ENCODE assay signal across 23 cellular contexts in genomic region chr3:151091685-151092352, GRCh38. TPM values are rescaled to one million over a fixed set of nuclear protein-coding genes. Genes with fewer than 3 reads are reported as not detected.
DNase-seq lines count a peak whose midpoint lies in the region; ATAC-seq, FAIRE-seq and TF ChIP-seq lines count a peak whose summit lies in the region.
"Had no signal": no experiment of that assay in that cellular context is flagged by ENCODE, and none has a peak within 500 bp of the region (broad histone marks: within the 10 kb centered on the region; RNA-seq: fewer than 3 reads in every experiment).

No MANE protein-coding gene starts in this region.

- ATAC-seq in GM19397 (IDR thresholded peaks at IDR 0.05; ENCODE audit: unreplicated experiment): no peak
- ATAC-seq: activated T-cell treated with anti-CD3 and anti-CD28 coated beads, Interleukin-2, amount 50 U/mL, for 72 hours; stimulated activated memory B cell treated with anti-CD40 and anti-IgM and Interleukin-4, amounts not matched to agents 10 μg/mL and 1 μg/mL and 100 μg/mL, for 72 hours had no signal

- H3K27me3 Mint-ChIP-seq in neural crest cell (ENCODE audit: low read depth): peaks cover 2% of the 10 kb centered on the region

- peaks cover 0 to 18% of the 10 kb centered on the region in 2 experiments for H4K20me1 ChIP-seq in H1 (replicated peaks in 1 of 2; ENCODE audit: control insufficient read depth in 1 of 2, insufficient read depth in 2 of 2, low read length in 2 of 2)

- H4K5ac ChIP-seq in H1 (ENCODE audit: insufficient read length, low read depth, low read length): no peak overlapping the region

- POLR2A ChIA-PET in H1 (lab: Charles Lee; ENCODE audit: partially characterized antibody): interaction anchor here (1.0 to 2.0 kb wide), 3 partner anchors 9 to 10 kb away, joined by 4 read pairs; no protein-coding TSS in a partner anchor

- H3K79me2 ChIP-seq in H1 (ENCODE audit: control insufficient read depth in 1 of 2, insufficient read depth in 2 of 2, low read length in 2 of 2): peaks cover under 1 to 94% of the 10 kb centered on the region in 2 experiments; a peak in 2 of 4 replicates

- no peak overlapping the region for H2BK12ac ChIP-seq in H1 (ENCODE audit: low read depth, low read length)

- H2BK20ac ChIP-seq in H1 (ENCODE audit: low read length): no peak overlapping the region

- peaks cover 10% of the 10 kb centered on the region for H3K4me1 Mint-ChIP-seq in neural crest cell

- no peak for TF ChIP-seq CTCF in GM12865 (IDR thresholded peaks at IDR 0.05; ENCODE audit: insufficient read depth, low read depth, low read length, missing control alignments)
- TF ChIP-seq CTCF in NB4 (IDR thresholded peaks at IDR 0.05; ENCODE audit: low read depth, low read length): no peak
- TF ChIP-seq CTCF in H1 (IDR thresholded peaks at IDR 0.05; ENCODE audit: control extremely low read depth in 1 of 3, insufficient read depth in 1 of 3, low read depth in 1 of 3, low read length in 3 of 3): no peak
- no peak for TF ChIP-seq CTCF in neural crest cell (conservative IDR thresholded peaks at IDR 0.05)

- peak overlapping the region; percentile 32; the same call in 1 of the 2 replicates for H2BK15ac ChIP-seq in H1 (ENCODE audit: low read length)

- no peak overlapping the region for H4K91ac ChIP-seq in H1 (replicated peaks; ENCODE audit: insufficient read length, low read length)

- H3K14ac ChIP-seq in H1 (ENCODE audit: insufficient read length): no peak overlapping the region

- H3K36me3 Mint-ChIP-seq in neural crest cell (ENCODE audit: low read depth): no peaks in the 10 kb centered on the region
- H3K36me3 Mint-ChIP-seq: activated naive CD4-positive, alpha-beta T cell treated with anti-CD3 and anti-CD28 coated beads, Interleukin-2, amount 50 U/mL, for 24 hours; CD4-positive, CD25-positive, alpha-beta regulatory T cell; stimulated activated memory B cell treated with anti-CD40 and anti-IgM and Interleukin-4, amounts not matched to agents 10 μg/mL and 1 μg/mL and 100 μg/mL, for 72 hours had no signal

- no peak overlapping the region for H3K27ac ChIP-seq in H1 (ENCODE audit: low read depth, low read length)
- H3K27ac ChIP-seq: esophagus muscularis mucosa, left ventricle myocardium inferior, neural progenitor cell had no signal

- peaks cover 2% of the 10 kb centered on the region; the same call in 1 of the 2 replicates for H3K23me2 ChIP-seq in H1 (ENCODE audit: low read depth, low read length)

- no peak overlapping the region for H3K9ac ChIP-seq in H1 (replicated peaks in 1 of 4; ENCODE audit: extremely low read depth in 1 of 4, low read depth in 3 of 4, low read length in 3 of 4)
- H3K9ac ChIP-seq: neural progenitor cell had no signal

- no peaks in the 10 kb centered on the region; a peak in 2 of 7 replicates for H3K27me3 ChIP-seq in H1 (replicated peaks in 1 of 4; ENCODE audit: control insufficient read depth in 3 of 4, extremely low read depth in 1 of 4, insufficient read depth in 3 of 4, low read length in 3 of 4)
- H3K27me3 ChIP-seq: esophagus muscularis mucosa had no signal

- H3K4me2 ChIP-seq in H1 (ENCODE audit: insufficient read depth in 1 of 2, low read depth in 2 of 2, low read length in 2 of 2): no peak overlapping the region
- H3K4me2 ChIP-seq: neural progenitor cell had no signal

- CTCF ChIA-PET in H1 (lab: Charles Lee; ENCODE audit: partially characterized antibody): interaction anchor here (0.9 to 4.4 kb wide), 11 partner anchors 10 to 55 kb away, joined by 3 to 29 read pairs (median 4); no protein-coding TSS in a partner anchor

- no peak for FAIRE-seq in H1 (lab: Jason Lieb, UNC)

- no peaks in the 10 kb centered on the region for H3K9me3 Mint-ChIP-seq in neural crest cell
- H3K9me3 Mint-ChIP-seq: activated naive CD4-positive, alpha-beta T cell treated with anti-CD3 and anti-CD28 coated beads, Interleukin-2, amount 50 U/mL, for 24 hours; activated T-cell treated with anti-CD3 and anti-CD28 coated beads, Interleukin-2, amount 50 U/mL, for 72 hours; neural progenitor cell; stimulated activated memory B cell treated with anti-CD40 and anti-IgM and Interleukin-4, amounts not matched to agents 10 μg/mL and 1 μg/mL and 100 μg/mL, for 72 hours had no signal

- no peak overlapping the region for H3K27ac Mint-ChIP-seq in neural crest cell (ENCODE audit: unreplicated experiment)
- H3K27ac Mint-ChIP-seq: activated naive CD4-positive, alpha-beta T cell treated with anti-CD3 and anti-CD28 coated beads, Interleukin-2, amount 50 U/mL, for 24 hours; activated T-cell treated with anti-CD3 and anti-CD28 coated beads, Interleukin-2, amount 50 U/mL, for 72 hours; CD4-positive, CD25-positive, alpha-beta regulatory T cell; neural progenitor cell; progenitor cell of endocrine pancreas; stimulated activated memory B cell treated with anti-CD40 and anti-IgM and Interleukin-4, amounts not matched to agents 10 μg/mL and 1 μg/mL and 100 μg/mL, for 72 hours had no signal

- no peak for TF ChIP-seq RAD21 in H1 (IDR thresholded peaks at IDR 0.05 in 1 of 2, conservative IDR thresholded peaks at IDR 0.05 in 1 of 2; ENCODE audit: low read depth in 2 of 2, low read length in 2 of 2)

- H3K4me3 ChIP-seq in GM12865 (ENCODE audit: low read depth, low read length): no peak overlapping the region
- no peak overlapping the region for H3K4me3 ChIP-seq in NB4 (ENCODE audit: low read depth, low read length)
- no peak overlapping the region for H3K4me3 ChIP-seq in H1 (ENCODE audit: extremely low read depth in 1 of 4, insufficient read depth in 2 of 4, low read depth in 3 of 4, low read length in 4 of 4)
- H3K4me3 ChIP-seq: esophagus muscularis mucosa, left ventricle myocardium inferior, neural progenitor cell had no signal

- no peak overlapping the region for H3K56ac ChIP-seq in H1 (replicated peaks; ENCODE audit: insufficient read length, low read depth, low read length)

- H2BK5ac ChIP-seq in H1 (ENCODE audit: low read depth, low read length): no peak overlapping the region

- H3K18ac ChIP-seq in H1 (ENCODE audit: extremely low read depth, low read length): no peak overlapping the region

- no peak overlapping the region for H2BK120ac ChIP-seq in H1 (replicated peaks; ENCODE audit: low read depth, low read length)

- H3K79me1 ChIP-seq in H1 (ENCODE audit: low read depth, low read length): peaks cover 6% of the 10 kb centered on the region

- H3K9me3 ChIP-seq in H1 (ENCODE audit: insufficient read depth in 2 of 2, low read depth in 1 of 2, low read length in 1 of 2): no peaks in the 10 kb centered on the region
- H3K9me3 ChIP-seq: esophagus muscularis mucosa, left ventricle myocardium inferior had no signal

- no peak for TF ChIP-seq POLR2A in NB4 (IDR thresholded peaks at IDR 0.05; ENCODE audit: extremely low read depth, insufficient read length)
- no peak for TF ChIP-seq POLR2A in H1 (IDR thresholded peaks at IDR 0.05; ENCODE audit: control extremely low read depth in 1 of 2, low read depth in 2 of 2, low read length in 2 of 2)

- no peak overlapping the region for H3K4ac ChIP-seq in H1 (replicated peaks; ENCODE audit: insufficient read length, low read depth, low read length)

- peaks cover 0 to 22% (median 10%) of the 10 kb centered on the region in 4 experiments; a peak in 4 of 7 replicates for H3K4me1 ChIP-seq in H1 (replicated peaks in 1 of 4; ENCODE audit: control insufficient read depth in 3 of 4, insufficient read depth in 4 of 4, low read length in 3 of 4)

- H4K8ac ChIP-seq in H1 (ENCODE audit: extremely low read depth, insufficient read depth, low read length): no peak overlapping the region

- DNase-seq in GM12865 (ENCODE audit: low read depth) (peak; percentile 20), NB4 (ENCODE audit: low read depth) (peak; percentile 3), H1 (ENCODE audit: low read depth in 1 of 2, low spot score in 2 of 2) (no peak), neural crest cell (ENCODE audit: low read depth, low spot score) (no peak), NCI-H146 (lab: John Stamatoyannopoulos, UW) (no peak), NOMO-1 treated with dmso at 0.1 percent for 144 hours (lab: John Stamatoyannopoulos, UW; ENCODE audit: unreplicated experiment) (no peak), NCI-H82 treated with DMSO at 0.1 percent for 48 hours (lab: John Stamatoyannopoulos, UW; ENCODE audit: unreplicated experiment) (no peak)
- DNase-seq: activated CD4-positive, CD25-positive, alpha-beta regulatory T cell treated with anti-CD3 and anti-CD28 coated beads, Interleukin-2, amount 50 U/mL, for 72 hours; activated T-cell treated with anti-CD3 and anti-CD28 coated beads, Interleukin-2, amount 50 U/mL, for 72 hours; aorta; CD4-positive, CD25-positive, alpha-beta regulatory T cell; effector CD8-positive, alpha-beta T cell; left ventricle myocardium inferior; NCI-H1048; NCI-H2029 treated with DMSO at 0.1 percent for 48 hours; NCI-H446 treated with DMSO at 0.1 percent for 48 hours; RPMI8226 had no signal

- no peak overlapping the region for H2AK5ac ChIP-seq in H1 (ENCODE audit: low read depth, low read length)

- 98% methylated on average over 3 of the region's 3 CpGs; no CpG with 5 or more reads in 1 of the 2 experiments for WGBS in H1 (ENCODE audit: extremely low coverage in 1 of 2, insufficient coverage in 1 of 2, insufficient read length in 1 of 2, insufficient replicate concordance in 2 of 2, low coverage in 1 of 2, low lambda C conversion rate in 2 of 2, missing lambda C conversion rate in 1 of 2), 2 experiments

- no peak overlapping the region for H3K23ac ChIP-seq in H1 (ENCODE audit: insufficient read length)

- no peak overlapping the region for H2AFZ ChIP-seq in H1 (ENCODE audit: low read length)
- H2AFZ ChIP-seq: neural progenitor cell had no signal

- H3K36me3 ChIP-seq in H1 (ENCODE audit: control insufficient read depth in 2 of 4, insufficient read depth in 4 of 4, low read length in 3 of 4): no peaks in the 10 kb centered on the region; a peak in 1 of 8 replicates
- H3K36me3 ChIP-seq: esophagus muscularis mucosa, left ventricle myocardium inferior, neural progenitor cell had no signal

- no peak for TF ChIP-seq EP300 in H1 (IDR thresholded peaks at IDR 0.05; ENCODE audit: borderline replicate concordance in 1 of 2, low read depth in 2 of 2, low read length in 2 of 2)

- H3K4me3 Mint-ChIP-seq in neural crest cell: peak overlapping the region; percentile 29
- H3K4me3 Mint-ChIP-seq: activated naive CD4-positive, alpha-beta T cell treated with anti-CD3 and anti-CD28 coated beads, Interleukin-2, amount 50 U/mL, for 24 hours; activated T-cell treated with anti-CD3 and anti-CD28 coated beads, Interleukin-2, amount 50 U/mL, for 72 hours; CD4-positive, CD25-positive, alpha-beta regulatory T cell; neural progenitor cell; stimulated activated memory B cell treated with anti-CD40 and anti-IgM and Interleukin-4, amounts not matched to agents 10 μg/mL and 1 μg/mL and 100 μg/mL, for 72 hours had no signal

RNA-seq across cellular contexts. Expression of gene MED12L, which starts 6.4 kb away (rescaled TPM):
- 24.0 and 26.2 TPM in 2 replicates for total RNA-seq in H1 (2021; fragmentation: NEBNext Ultra II Directional; extraction: Animal tissue kit (Norgen Biotek cat#: 25700))
- 3.6 and 4.3 TPM in 2 replicates for polyA plus RNA-seq in H1 (2011; rRNA removed)
- 3.0 TPM for polyA plus RNA-seq in H1 (2011; cell fraction: cytosol; rRNA removed)
- polyA plus RNA-seq in H1 (2011; cell fraction: nucleus; rRNA removed): 10.0 TPM
- polyA plus RNA-seq in H1 (2012, experiment 1 of 2): 3.0 to 6.3 TPM (median 4.8 TPM) in 4 replicates
- 0.33 TPM for polyA plus RNA-seq in H1 (2012, experiment 2 of 2)
- polyA plus RNA-seq in H1 (2013, experiment 1 of 2): 4.5 TPM
- 4.4 TPM for polyA plus RNA-seq in H1 (2013, experiment 2 of 2)
- 30.1 and 42.0 TPM in 2 replicates for polyA minus RNA-seq in H1 (2011; rRNA and poly(A)+ RNA removed)
- 17.8 TPM for polyA minus RNA-seq in H1 (2011; cell fraction: cytosol; rRNA and poly(A)+ RNA removed)
- 121 TPM for polyA minus RNA-seq in H1 (2011; cell fraction: nucleus; rRNA and poly(A)+ RNA removed)
- 12.2 and 12.8 TPM in 2 replicates for total RNA-seq in neural crest cell
- polyA plus RNA-seq: aorta; CD4-positive, CD25-positive, alpha-beta regulatory T cell had no signal

Comparison
In these comparisons a context has a peak if more than half of its experiments do, and no peak if none do; other contexts are left out.
1. DNase-seq: peak in GM12865 (single experiment) and NB4 (single experiment); none in H1 (0 of 2), neural crest cell (single experiment), NCI-H146 (single experiment), NOMO-1 treated with dmso at 0.1 percent for 144 hours (single experiment) and NCI-H82 treated with DMSO at 0.1 percent for 48 hours (single experiment).